In the genomic region with DNA sequence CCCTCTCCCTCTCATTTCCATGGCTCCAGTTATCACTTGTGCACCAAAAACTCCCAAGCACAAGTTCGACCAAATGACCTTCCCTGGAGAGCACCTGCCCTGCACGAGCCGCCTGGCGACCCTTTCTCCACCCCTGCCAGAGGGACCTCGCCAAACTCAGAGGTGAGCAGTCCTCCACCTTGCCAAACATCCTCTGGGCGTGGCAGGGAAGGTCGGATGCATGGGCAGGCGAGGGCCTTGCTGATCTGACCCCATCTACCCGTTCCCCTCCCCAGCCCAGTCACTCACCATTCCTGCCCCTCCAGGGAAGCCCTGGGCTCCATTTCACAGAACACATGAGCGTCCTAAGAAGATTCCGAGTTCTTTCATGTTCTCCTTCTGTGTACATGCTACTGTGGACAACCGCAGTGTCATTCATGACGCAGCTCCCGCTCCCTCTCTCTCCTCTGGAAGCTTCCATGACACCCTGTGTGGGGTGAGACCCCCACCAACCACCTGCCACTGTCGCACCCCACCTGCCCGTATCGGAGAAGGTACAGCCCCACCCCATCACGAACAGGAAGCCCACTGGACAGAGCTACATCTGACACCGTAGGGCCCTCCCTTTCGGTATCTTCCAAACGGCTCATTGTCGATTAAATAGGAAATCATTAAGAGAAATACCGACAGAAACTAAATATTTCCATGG, we compare ENCODE assay signal across 25 cellular contexts.
"Had no signal": no experiment of that assay in that cellular context is flagged by ENCODE, and none has a peak within 500 bp of the region (broad histone marks: within the 10 kb centered on the region; RNA-seq: fewer than 3 reads in every experiment).

No MANE protein-coding gene starts in this region.

- H3K27ac Mint-ChIP-seq: activated B cell treated with CpG ODN at 0.5 μM for 24 hours; activated CD8-positive, alpha-beta T cell treated with anti-CD3 and anti-CD28 coated beads for 36 hours; activated naive CD8-positive, alpha-beta T cell treated with anti-CD3 and anti-CD28 coated beads for 36 hours; activated T-helper 17 cell treated with anti-CD3 and anti-CD28 coated beads, Interleukin-2, amount 50 U/mL, for 72 hours; effector memory CD8-positive, alpha-beta T cell; mesothelial cell of epicardium; naive thymus-derived CD4-positive, alpha-beta T cell; T-helper 17 cell had no signal

- H3K4me3 Mint-ChIP-seq: activated B cell treated with CpG ODN at 0.5 μM for 24 hours; activated CD8-positive, alpha-beta T cell treated with anti-CD3 and anti-CD28 coated beads for 36 hours; activated naive CD8-positive, alpha-beta T cell treated with anti-CD3 and anti-CD28 coated beads for 36 hours; activated T-cell treated with anti-CD3 and anti-CD28 coated beads, Interleukin-2, amount 50 U/mL, for 4 hours; activated T-helper 17 cell treated with anti-CD3 and anti-CD28 coated beads, Interleukin-2, amount 50 U/mL, for 72 hours; effector memory CD8-positive, alpha-beta T cell; mesothelial cell of epicardium; naive thymus-derived CD4-positive, alpha-beta T cell; T-helper 17 cell had no signal

- ATAC-seq: activated CD8-positive, alpha-beta T cell treated with anti-CD3 and anti-CD28 coated beads for 36 hours; activated T-cell treated with anti-CD3 and anti-CD28 coated beads, Interleukin-2, amount 50 U/mL, for 4 hours; activated T-helper 17 cell treated with anti-CD3 and anti-CD28 coated beads, Interleukin-2, amount 50 U/mL, for 72 hours; effector memory CD8-positive, alpha-beta T cell; gastroesophageal sphincter; left cardiac atrium; left ventricle myocardium superior; naive thymus-derived CD4-positive, alpha-beta T cell; right lobe of liver; stimulated activated naive CD8-positive, alpha-beta T cell treated with anti-CD3 and anti-CD28 coated beads, Interleukin-15, Interleukin-2, amounts not matched to agents 100 U/mL and 50 U/mL, for 24 hours; T-helper 17 cell had no signal

- H3K4me1 ChIP-seq: right lobe of liver had no signal

- H3K4me3 ChIP-seq: gastroesophageal sphincter, hepatocyte, right lobe of liver, thoracic aorta had no signal

- H3K27me3 Mint-ChIP-seq: activated B cell treated with CpG ODN at 0.5 μM for 24 hours had no signal

- H3K4me1 Mint-ChIP-seq: activated B cell treated with CpG ODN at 0.5 μM for 24 hours; activated naive CD8-positive, alpha-beta T cell treated with anti-CD3 and anti-CD28 coated beads for 36 hours; activated T-helper 17 cell treated with anti-CD3 and anti-CD28 coated beads, Interleukin-2, amount 50 U/mL, for 72 hours; naive thymus-derived CD4-positive, alpha-beta T cell; T-helper 17 cell had no signal

- H3K36me3 Mint-ChIP-seq: activated naive CD8-positive, alpha-beta T cell treated with anti-CD3 and anti-CD28 coated beads for 36 hours; mesothelial cell of epicardium; naive thymus-derived CD4-positive, alpha-beta T cell had no signal

- DNase-seq: activated B cell treated with CpG ODN at 0.5 μM for 24 hours; activated CD4-positive, alpha-beta T cell treated with anti-CD3 and anti-CD28 coated beads, Interleukin-2, amount 50 U/mL, for 1 hour; activated CD8-positive, alpha-beta T cell treated with anti-CD3 and anti-CD28 coated beads for 36 hours; activated gamma-delta T cell treated with Interleukin-2 at 50 U/mL for 16 hours; activated naive CD8-positive, alpha-beta T cell treated with anti-CD3 and anti-CD28 coated beads for 36 hours; activated T-cell treated with anti-CD3 and anti-CD28 coated beads, Interleukin-2, amount 50 U/mL, for 4 hours; amniotic stem cell; caudate nucleus; cortex of kidney; effector memory CD8-positive, alpha-beta T cell; islet precursor cell; left cardiac atrium; left ventricle myocardium superior; naive thymus-derived CD4-positive, alpha-beta T cell; right lobe of liver; stimulated activated CD4-positive, alpha-beta T cell treated with anti-CD3 and anti-CD28 coated beads, Interleukin-2, amount 100 ng/mL, for 48 hours; stimulated activated naive CD8-positive, alpha-beta T cell treated with anti-CD3 and anti-CD28 coated beads, Interleukin-15, Interleukin-2, amounts not matched to agents 100 U/mL and 50 U/mL, for 24 hours; T-helper 17 cell; T1000; trophoblast cell had no signal

- H3K9me3 Mint-ChIP-seq: activated B cell treated with CpG ODN at 0.5 μM for 24 hours; activated CD8-positive, alpha-beta T cell treated with anti-CD3 and anti-CD28 coated beads for 36 hours; activated naive CD8-positive, alpha-beta T cell treated with anti-CD3 and anti-CD28 coated beads for 36 hours; activated T-cell treated with anti-CD3 and anti-CD28 coated beads, Interleukin-2, amount 50 U/mL, for 4 hours; activated T-helper 17 cell treated with anti-CD3 and anti-CD28 coated beads, Interleukin-2, amount 50 U/mL, for 72 hours; mesothelial cell of epicardium had no signal

- H3K36me3 ChIP-seq: gastroesophageal sphincter, right lobe of liver, thoracic aorta had no signal

- H3K9me3 ChIP-seq: gastroesophageal sphincter, right lobe of liver, thoracic aorta had no signal
